ENCODE assay signal across 8 cellular contexts in genomic region chr2:185424958-185425629, GRCh38.
A peak's percentile ranks its signal among the peaks of the same experiment; 100 is the strongest.
DNase-seq lines count a peak whose midpoint lies in the region; ATAC-seq, FAIRE-seq and TF ChIP-seq lines count a peak whose summit lies in the region.
"Not testable (repeated sequence)": the region's sequence is repeated elsewhere in the genome, so short reads cannot be mapped to it uniquely, and the experiment has no call there.

No MANE protein-coding gene starts in this region.

- not testable (repeated sequence) for H3K27ac ChIP-seq in AG04450 (ENCODE audit: low read depth, low read length); GM12878 (ENCODE audit: control insufficient read depth, insufficient read depth)
- peak overlapping the region; percentile 93 for H3K27ac ChIP-seq in cardiac muscle cell

- not testable (repeated sequence) for H3K36me3 ChIP-seq in GM12878 (ENCODE audit: control insufficient read depth in 2 of 2, insufficient read depth in 2 of 2, low read length in 1 of 2); cardiac muscle cell; mucosa of descending colon (ENCODE audit: low read depth)

- not testable (repeated sequence) for TF ChIP-seq EP300 in GM12878 (IDR thresholded peaks at IDR 0.05; ENCODE audit: borderline replicate concordance in 1 of 2, control insufficient read depth in 1 of 2, low read depth in 2 of 2, low read length in 2 of 2)

- intact Hi-C loops in GM12878 (cut with micrococcal nuclease; ENCODE audit: unreplicated experiment); mucosa of descending colon (cut with DNase I, micrococcal nuclease): not testable (repeated sequence)

- not testable (repeated sequence) for TF ChIP-seq POLR2A in GM12878 (IDR thresholded peaks at IDR 0.05; ENCODE audit: low read depth, low read length)

- BruUV-seq in GM12878 (replicated peaks; lab: Mats Ljungman, UMichigan): not testable (repeated sequence)

- H3K4me3 ChIP-seq in AG04450 (ENCODE audit: low read depth, low read length) (peak overlapping the region; percentile 36), cardiac muscle cell (peak overlapping the region; percentile 78)
- H3K4me3 ChIP-seq in GM12878, mucosa of descending colon: not testable (repeated sequence)

- TF ChIP-seq CTCF in AG04450 (IDR thresholded peaks at IDR 0.05; ENCODE audit: low read depth, low read length); GM12878 (IDR thresholded peaks at IDR 0.05 in 2 of 3, conservative IDR thresholded peaks at IDR 0.05 in 1 of 3; ENCODE audit: control insufficient read depth in 2 of 3, extremely low read depth in 1 of 3, insufficient read depth in 1 of 3, low read depth in 3 of 3, low read length in 3 of 3); cardiac muscle cell (IDR thresholded peaks at IDR 0.05; ENCODE audit: low read depth, low read length); mucosa of descending colon (IDR thresholded peaks at IDR 0.05): not testable (repeated sequence)

- RAD21 ChIA-PET in GM12878 (lab: Charles Lee; ENCODE audit: unreplicated experiment): not testable (repeated sequence)

- not testable (repeated sequence) for H3K79me2 ChIP-seq in GM12878 (ENCODE audit: control insufficient read depth, insufficient read depth, low read length)

- DNase-seq in AG04450 (ENCODE audit: low read depth, low spot score); GM12878 (ENCODE audit: low read depth, low spot score): not testable (repeated sequence)
- DNase-seq in T follicular helper cell (ENCODE audit: low read depth): peak; percentile 4
- DNase-seq in activated T-cell treated with anti-CD3 and anti-CD28 coated beads, Interleukin-2, amount 50 U/mL, for 1 hour: peak; percentile 15
- peak in 1 of 2 donors; percentile 41 for DNase-seq in cardiac muscle cell (ENCODE audit: low read depth in 1 of 2, low spot score in 1 of 2)
- peak in 2 of 3 donors; percentile 24 to 34 for DNase-seq in mucosa of descending colon
- DNase-seq in stimulated activated CD4-positive, alpha-beta T cell treated with anti-CD3 and anti-CD28 coated beads, Interleukin-1b, Interleukin-23, amount 100 ng/mL, for 48 hours: peak; percentile 21

- in situ Hi-C loops in GM12878 (cut with MboI): not testable (repeated sequence)

- CTCF ChIA-PET in AG04450 (lab: Charles Lee): interaction anchor here (0.7 to 1.0 kb wide), 2 partner anchors 8 to 314 kb away, joined by 3 read pairs; no protein-coding TSS in a partner anchor
- CTCF ChIA-PET in GM12878 (lab: Yijun Ruan, JAX): not testable (repeated sequence)

- POLR2A ChIA-PET in AG04450 (lab: Yijun Ruan, JAX); GM12878 (lab: Charles Lee): not testable (repeated sequence)

- H3K4me2 ChIP-seq in GM12878 (ENCODE audit: control insufficient read depth, insufficient read depth): not testable (repeated sequence)

- H4K20me1 ChIP-seq in GM12878 (ENCODE audit: control insufficient read depth, insufficient read depth): not testable (repeated sequence)

- not testable (repeated sequence) for TF ChIP-seq RAD21 in GM12878 (IDR thresholded peaks at IDR 0.05; ENCODE audit: insufficient read depth, low read depth, low read length)

- H3K4me1 ChIP-seq in GM12878 (ENCODE audit: control insufficient read depth, insufficient read depth, low read length); mucosa of descending colon (ENCODE audit: low read depth): not testable (repeated sequence)
- peaks cover 12% of the 10 kb centered on the region for H3K4me1 ChIP-seq in cardiac muscle cell (ENCODE audit: low read depth)

- H2AFZ ChIP-seq in GM12878 (ENCODE audit: control insufficient read depth, low read depth, low read length): peak overlapping the region; percentile 5; the same call in 1 of the 2 replicates

- 54% methylated on average over 26 of the region's 33 CpGs for WGBS in GM12878 (ENCODE audit: insufficient coverage, insufficient replicate concordance, low lambda C conversion rate, missing lambda C conversion rate)

- not testable (repeated sequence) for FAIRE-seq in GM12878 (lab: Jason Lieb, UNC)

- H3K9me3 Mint-ChIP-seq in IgD-negative memory B cell: not testable (repeated sequence)

- H3K27me3 Mint-ChIP-seq in IgD-negative memory B cell: not testable (repeated sequence)

- SMC1A ChIA-PET in GM12878 (lab: Charles Lee; ENCODE audit: uncharacterized antibody, unreplicated experiment): not testable (repeated sequence)

- not testable (repeated sequence) for H3K36me3 Mint-ChIP-seq in IgD-negative memory B cell

- H3K27me3 ChIP-seq in AG04450 (ENCODE audit: control insufficient read depth, insufficient read depth, low read length); GM12878 (replicated peaks in 1 of 2; ENCODE audit: control insufficient read depth in 2 of 2, insufficient read depth in 2 of 2, low read length in 1 of 2); cardiac muscle cell: not testable (repeated sequence)

- not testable (repeated sequence) for ATAC-seq in GM12878, mucosa of descending colon

- not testable (repeated sequence) for H3K9me3 ChIP-seq in AG04450 (ENCODE audit: control insufficient read depth, insufficient read depth, low read length); GM12878 (replicated peaks; ENCODE audit: control insufficient read depth, insufficient read depth, low read length); cardiac muscle cell (ENCODE audit: low read depth); mucosa of descending colon

- not testable (repeated sequence) for H3K9ac ChIP-seq in GM12878 (ENCODE audit: control insufficient read depth, insufficient read depth, low read length)

- not testable (repeated sequence) for H3K27ac Mint-ChIP-seq in IgD-negative memory B cell

- H3K4me3 Mint-ChIP-seq in IgD-negative memory B cell: peak overlapping the region in 3 of 4 donors; percentile 32 to 83 (median 63)

- not testable (repeated sequence) for H3K4me1 Mint-ChIP-seq in IgD-negative memory B cell
